13 cellular contexts compared by ENCODE assay signal in genomic region chrX:139528829-139529228, GRCh38. TPM values are rescaled to one million over a fixed set of nuclear protein-coding genes. Genes with fewer than 3 reads are reported as not detected.
"Had no signal": no experiment of that assay in that cellular context is flagged by ENCODE, and none has a peak within 500 bp of the region (broad histone marks: within the 10 kb centered on the region; RNA-seq: fewer than 3 reads in every experiment).

No MANE protein-coding gene starts in this region.

RNA-seq across cellular contexts. Expression of gene F9, which starts 1.7 kb away (rescaled TPM):
- total RNA-seq: activated B cell treated with CpG ODN at 0.5 μM for 24 hours; activated CD4-positive, alpha-beta memory T cell treated with anti-CD3 and anti-CD28 coated beads for 36 hours; activated CD4-positive, alpha-beta memory T cell treated with anti-CD3 and anti-CD28 coated beads, Interleukin-2, amount 10 ng/mL, durations not matched to agents 7 days and 5 days; activated CD4-positive, alpha-beta T cell treated with anti-CD3 and anti-CD28 coated beads for 36 hours; activated CD4-positive, alpha-beta T cell treated with anti-CD3 and anti-CD28 coated beads, Interleukin-2, amount 10 ng/mL, durations not matched to agents 24 days and 14 days; activated CD4-positive, alpha-beta T cell treated with anti-CD3 and anti-CD28 coated beads, Interleukin-2, amount 10 ng/mL, durations not matched to agents 7 days and 5 days; activated CD8-positive, alpha-beta memory T cell treated with anti-CD3 and anti-CD28 coated beads for 36 hours; activated CD8-positive, alpha-beta memory T cell treated with anti-CD3 and anti-CD28 coated beads, Interleukin-2, amount 10 ng/mL, durations not matched to agents 7 days and 5 days; activated CD8-positive, alpha-beta T cell treated with anti-CD3 and anti-CD28 coated beads for 36 hours; activated CD8-positive, alpha-beta T cell treated with anti-CD3 and anti-CD28 coated beads, Interleukin-2, amount 10 ng/mL, durations not matched to agents 7 days and 5 days; T-helper 1 cell treated with Interleukin-12 subunit alpha and Interleukin-12 subunit beta and Interleukin-4 antibody, amounts not matched to agents 30 ng/mL and 1 ng/mL, for 36 hours; T-helper 17 cell; T-helper 2 cell treated with Interferon-gamma antibody and Interleukin-4, amounts not matched to agents 100 ng/mL and 5 ng/mL, for 36 hours had no signal
